In genomic region chr20:34874094-34874654, GRCh38 we compare ENCODE assay signal across 1 cellular context.
TF ChIP-seq lines count a peak whose summit lies in the region.

No MANE protein-coding gene starts in this region.

TF ChIP-seq in HepG2, 621 proteins besides CTCF, POLR2A, EP300 and RAD21 (continues in another document):
- no peak for TF ChIP-seq ZKSCAN5 (CRISPR knock-in tag; IDR thresholded peaks at IDR 0.05)
- TF ChIP-seq ATF7-NPFF (CRISPR knock-in tag; IDR thresholded peaks at IDR 0.05; ENCODE audit: low read depth): no peak
- no peak for TF ChIP-seq FOXP1 (IDR thresholded peaks at IDR 0.05)
- no peak for TF ChIP-seq FOXP1 (CRISPR knock-in tag; IDR thresholded peaks at IDR 0.05)
- TF ChIP-seq SRSF1 (optimal IDR thresholded peaks at IDR 0.05; ENCODE audit: low read depth, low read length): no peak
- peak; percentile 62; the same call in 1 of the 2 replicates for TF ChIP-seq MIXL1 (CRISPR knock-in tag; IDR thresholded peaks at IDR 0.05)
- TF ChIP-seq MTA3 (CRISPR knock-in tag; IDR thresholded peaks at IDR 0.05): no peak
- no peak for TF ChIP-seq ZBTB39 (CRISPR knock-in tag; IDR thresholded peaks at IDR 0.05)
- TF ChIP-seq ZBTB37 (CRISPR knock-in tag; IDR thresholded peaks at IDR 0.05): no peak
- no peak for TF ChIP-seq EED (CRISPR knock-in tag; IDR thresholded peaks at IDR 0.05)
- no peak for TF ChIP-seq MATR3 (CRISPR knock-in tag; IDR thresholded peaks at IDR 0.05)
- no peak for TF ChIP-seq AHDC1 (CRISPR knock-in tag; IDR thresholded peaks at IDR 0.05; ENCODE audit: borderline replicate concordance)
- no peak for TF ChIP-seq CHD4 (IDR thresholded peaks at IDR 0.05; ENCODE audit: borderline replicate concordance, low read length)
- peak; percentile 66; the same call in 1 of the 2 replicates for TF ChIP-seq ZBTB25 (CRISPR knock-in tag; IDR thresholded peaks at IDR 0.05)
- TF ChIP-seq TFDP2 (CRISPR knock-in tag; IDR thresholded peaks at IDR 0.05): no peak
- TF ChIP-seq SNAPC5 (CRISPR knock-in tag; IDR thresholded peaks at IDR 0.05; ENCODE audit: borderline replicate concordance): no peak
- TF ChIP-seq FOXJ3 (CRISPR knock-in tag; IDR thresholded peaks at IDR 0.05; ENCODE audit: borderline replicate concordance): no peak
- TF ChIP-seq ZNF749 (CRISPR knock-in tag; IDR thresholded peaks at IDR 0.05; ENCODE audit: borderline replicate concordance): 0 out of 2 replicates have a peak, but pooled peaks have one; percentile 62
- TF ChIP-seq ZNF670 (CRISPR knock-in tag; IDR thresholded peaks at IDR 0.05; ENCODE audit: borderline replicate concordance): no peak
- TF ChIP-seq ZBTB8A (CRISPR knock-in tag; IDR thresholded peaks at IDR 0.05; ENCODE audit: borderline replicate concordance, low read depth): no peak
- 0 out of 2 replicates have a peak, but pooled peaks have one; percentile 47 for TF ChIP-seq RELA (CRISPR knock-in tag; IDR thresholded peaks at IDR 0.05)
- TF ChIP-seq KDM6A (CRISPR knock-in tag; IDR thresholded peaks at IDR 0.05; ENCODE audit: low read depth): no peak
- no peak for TF ChIP-seq PLSCR1 (CRISPR knock-in tag; IDR thresholded peaks at IDR 0.05; ENCODE audit: borderline replicate concordance)
- TF ChIP-seq GLI4 (CRISPR knock-in tag; IDR thresholded peaks at IDR 0.05; ENCODE audit: borderline replicate concordance): peak; percentile 98; the same call in 1 of the 2 replicates
- 0 out of 2 replicates have a peak, but pooled peaks have one; percentile 27 for TF ChIP-seq KDM2A (CRISPR knock-in tag; IDR thresholded peaks at IDR 0.05; ENCODE audit: borderline replicate concordance, low read depth)
- TF ChIP-seq MAFF (IDR thresholded peaks at IDR 0.05; ENCODE audit: low read depth, low read length): 0 out of 2 replicates have a peak, but pooled peaks have one; percentile 4
- TF ChIP-seq FOXK2 (IDR thresholded peaks at IDR 0.05): no peak; the same call in 1 of the 2 replicates
- 0 out of 2 replicates have a peak, but pooled peaks have one; percentile 11 for TF ChIP-seq CBX5 (CRISPR knock-in tag; IDR thresholded peaks at IDR 0.05; ENCODE audit: borderline replicate concordance)
- no peak for TF ChIP-seq ZNF704 (CRISPR knock-in tag; IDR thresholded peaks at IDR 0.05; ENCODE audit: borderline replicate concordance)
- TF ChIP-seq ZNF672 (CRISPR knock-in tag; IDR thresholded peaks at IDR 0.05): no peak
- TF ChIP-seq TSC22D2 (CRISPR knock-in tag; IDR thresholded peaks at IDR 0.05; ENCODE audit: borderline replicate concordance): no peak
- TF ChIP-seq TBL1XR1 (IDR thresholded peaks at IDR 0.05; ENCODE audit: borderline replicate concordance, low read length, partially characterized antibody): peak; percentile 54
- peak; percentile 78 for TF ChIP-seq IKZF4 (CRISPR knock-in tag; IDR thresholded peaks at IDR 0.05; ENCODE audit: borderline replicate concordance, low read depth, not compliant biosample characterization)
- TF ChIP-seq THAP11 (CRISPR knock-in tag; IDR thresholded peaks at IDR 0.05): peak; percentile 76
- TF ChIP-seq ZSCAN31 (CRISPR knock-in tag; IDR thresholded peaks at IDR 0.05; ENCODE audit: low read depth): no peak
- TF ChIP-seq HNF4G (IDR thresholded peaks at IDR 0.05; ENCODE audit: borderline replicate concordance, low read depth, low read length): no peak
- no peak for TF ChIP-seq HNF4G (CRISPR knock-in tag; IDR thresholded peaks at IDR 0.05; ENCODE audit: borderline replicate concordance, low read depth)
- TF ChIP-seq HMGXB4 (CRISPR knock-in tag; IDR thresholded peaks at IDR 0.05; ENCODE audit: borderline replicate concordance in 1 of 2, low read depth in 1 of 2): peak; percentile 56 to 85; a peak in 2 of 4 replicates
- peak; percentile 99 for TF ChIP-seq SMC3 (IDR thresholded peaks at IDR 0.05; ENCODE audit: low read length)
- TF ChIP-seq ZNF326 (CRISPR knock-in tag; IDR thresholded peaks at IDR 0.05; ENCODE audit: borderline replicate concordance): no peak
- no peak for TF ChIP-seq NCOA1 (CRISPR knock-in tag; IDR thresholded peaks at IDR 0.05)
